Comparison of ENCODE assay signal across 28 cellular contexts in genomic region chr1:58502519-58502918, GRCh38.
"Had no signal": no experiment of that assay in that cellular context is flagged by ENCODE, and none has a peak within 500 bp of the region (broad histone marks: within the 10 kb centered on the region; RNA-seq: fewer than 3 reads in every experiment).

No MANE protein-coding gene starts in this region.

- H3K4me1 Mint-ChIP-seq: brain had no signal

- ATAC-seq: activated T-cell treated with anti-CD3 and anti-CD28 coated beads, Interleukin-2, amount 50 U/mL, for 72 hours; effector memory CD8-positive, alpha-beta T cell; foreskin keratinocyte; gastroesophageal sphincter; heart right ventricle had no signal

- H3K9me3 Mint-ChIP-seq: activated T-cell treated with anti-CD3 and anti-CD28 coated beads, Interleukin-2, amount 50 U/mL, for 24 hours; activated T-cell treated with anti-CD3 and anti-CD28 coated beads, Interleukin-2, amount 50 U/mL, for 72 hours; brain; dendritic cell treated with granulocyte-macrophage colony-stimulating factor and Interleukin-4, amounts not matched to agents 40 ng/mL and 50 ng/mL, for 4 days; effector memory CD8-positive, alpha-beta T cell had no signal

- H3K27me3 ChIP-seq: ascending aorta, breast epithelium, cardiac muscle cell, esophagus muscularis mucosa, foreskin keratinocyte, gastroesophageal sphincter, heart right ventricle had no signal

- H3K4me3 Mint-ChIP-seq: activated naive CD8-positive, alpha-beta T cell; activated T-cell treated with anti-CD3 and anti-CD28 coated beads, Interleukin-2, amount 50 U/mL, for 24 hours; activated T-cell treated with anti-CD3 and anti-CD28 coated beads, Interleukin-2, amount 50 U/mL, for 72 hours; brain; dendritic cell treated with granulocyte-macrophage colony-stimulating factor and Interleukin-4, amounts not matched to agents 40 ng/mL and 50 ng/mL, for 4 days; effector memory CD8-positive, alpha-beta T cell had no signal

- H3K27ac Mint-ChIP-seq: activated naive CD8-positive, alpha-beta T cell; activated T-cell treated with anti-CD3 and anti-CD28 coated beads, Interleukin-2, amount 50 U/mL, for 24 hours; activated T-cell treated with anti-CD3 and anti-CD28 coated beads, Interleukin-2, amount 50 U/mL, for 72 hours; brain; dendritic cell treated with granulocyte-macrophage colony-stimulating factor and Interleukin-4, amounts not matched to agents 40 ng/mL and 50 ng/mL, for 4 days; effector memory CD8-positive, alpha-beta T cell had no signal

- H3K27me3 Mint-ChIP-seq: activated naive CD8-positive, alpha-beta T cell; activated T-cell treated with anti-CD3 and anti-CD28 coated beads, Interleukin-2, amount 50 U/mL, for 24 hours; brain; dendritic cell treated with granulocyte-macrophage colony-stimulating factor and Interleukin-4, amounts not matched to agents 40 ng/mL and 50 ng/mL, for 4 days; effector memory CD8-positive, alpha-beta T cell had no signal

- H3K27ac ChIP-seq: ascending aorta, breast epithelium, cardiac muscle cell, coronary artery, esophagus muscularis mucosa, foreskin keratinocyte, gastroesophageal sphincter, heart right ventricle had no signal

- DNase-seq: activated CD4-positive, alpha-beta T cell treated with anti-CD3 and anti-CD28 coated beads for 1 hour; activated CD4-positive, alpha-beta T cell treated with anti-CD3 and anti-CD28 coated beads for 4 hours; activated CD4-positive, alpha-beta T cell treated with anti-CD3 and anti-CD28 coated beads, Interleukin-2, amount 50 U/mL, for 1 hour; activated CD4-positive, alpha-beta T cell treated with anti-CD3 and anti-CD28 coated beads, Interleukin-2, amount 50 U/mL, for 48 hours; activated CD8-positive, alpha-beta memory T cell treated with anti-CD3 and anti-CD28 coated beads, Interleukin-2, amount 50 U/mL, for 48 hours; activated effector memory CD4-positive, alpha-beta T cell treated with Interleukin-2 at 50 U/mL for 16 hours; activated gamma-delta T cell treated with Interleukin-2 at 50 U/mL for 16 hours; activated naive CD4-positive, alpha-beta T cell treated with anti-CD3 and anti-CD28 coated beads, Interleukin-2, amount 50 U/mL, for 16 hours; activated naive CD4-positive, alpha-beta T cell treated with Interleukin-2 at 50 U/mL for 16 hours; activated T-cell treated with anti-CD3 and anti-CD28 coated beads for 4 hours; activated T-cell treated with anti-CD3 and anti-CD28 coated beads, Interleukin-2, amount 50 U/mL, for 24 hours; activated T-cell treated with anti-CD3 and anti-CD28 coated beads, Interleukin-2, amount 50 U/mL, for 72 hours; central memory CD4-positive, alpha-beta T cell; effector CD4-positive, alpha-beta T cell; effector memory CD8-positive, alpha-beta T cell; erythroblast; foreskin keratinocyte; heart right ventricle; T-helper 2 cell had no signal

- H3K4me3 ChIP-seq: ascending aorta, breast epithelium, cardiac muscle cell, coronary artery, esophagus muscularis mucosa, gastroesophageal sphincter, heart right ventricle had no signal
